In the genomic region with DNA sequence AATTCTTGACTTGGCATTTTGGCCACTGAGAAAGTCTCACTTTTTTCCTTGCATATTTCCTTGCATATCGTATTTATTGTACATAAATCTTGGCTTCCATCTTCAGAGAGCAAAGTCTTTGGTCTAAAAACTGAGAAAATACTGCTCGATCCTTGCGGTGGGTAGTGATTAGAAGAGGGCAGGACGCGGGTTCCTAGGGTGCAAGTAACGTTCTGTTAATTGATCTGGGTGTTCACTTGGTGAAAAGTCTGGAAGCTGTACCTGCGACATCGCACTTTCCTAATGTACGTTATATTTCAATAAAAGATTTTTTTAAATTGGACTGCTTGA, we compare ENCODE assay signal across 8 cellular contexts. TPM values are rescaled to one million over a fixed set of nuclear protein-coding genes. Genes with fewer than 3 reads are reported as not detected.
DNase-seq lines count a peak whose midpoint lies in the region; ATAC-seq and TF ChIP-seq lines count a peak whose summit lies in the region.

No MANE protein-coding gene starts in this region.

- no CpG with 5 or more reads among the region's 9 CpGs for WGBS in mesendoderm (ENCODE audit: extremely low coverage, insufficient coverage, low lambda C conversion rate)

- H3K23ac ChIP-seq in mesendoderm (ENCODE audit: low read length), result no peak overlapping the region

- H2AK5ac ChIP-seq in mesendoderm (ENCODE audit: low read length), result no peak overlapping the region

- no peak for TF ChIP-seq CTCF in AG04449 (IDR thresholded peaks at IDR 0.05; ENCODE audit: insufficient read depth, low read length, missing control alignments)

- no peak overlapping the region for H3K4me2 ChIP-seq in mesendoderm (ENCODE audit: low read length)

- H4K5ac ChIP-seq in mesendoderm (ENCODE audit: low read length), result peak overlapping the region; percentile 71

- peak; percentile 0 for ATAC-seq in GM21717 (IDR thresholded peaks at IDR 0.05; ENCODE audit: unreplicated experiment)
- ATAC-seq in GM21619 (IDR thresholded peaks at IDR 0.05; ENCODE audit: unreplicated experiment), result no peak
- no peak for ATAC-seq in GM19397 (IDR thresholded peaks at IDR 0.05; ENCODE audit: unreplicated experiment)

- CTCF ChIA-PET in AG04449 (lab: Yijun Ruan, JAX), result interaction anchor here (0.6 to 3.9 kb wide), 5 partner anchors 11 to 143 kb away, joined by 3 to 41 read pairs (median 5); no protein-coding TSS in a partner anchor

- peak overlapping the region; percentile 45 for H3K9ac ChIP-seq in mesendoderm (ENCODE audit: low read length)

- H2BK5ac ChIP-seq in mesendoderm (ENCODE audit: low read length), result no peak overlapping the region

- H3K27me3 ChIP-seq in mesendoderm (ENCODE audit: insufficient read depth, low read length, poor library complexity), result no peaks in the 10 kb centered on the region

- DNase-seq in AG04449 (ENCODE audit: low read depth, low spot score) (no peak), mesendoderm (no peak), NCI-H510A (lab: John Stamatoyannopoulos, UW) (no peak), NCI-H1930 (lab: John Stamatoyannopoulos, UW) (no peak)
- peak; percentile 16 for DNase-seq in activated naive CD4-positive, alpha-beta T cell treated with anti-CD3 and anti-CD28 coated beads, Interleukin-2, amount 50 U/mL, for 16 hours

- H3K4me3 ChIP-seq in AG04449 (ENCODE audit: low read depth, low read length) (0 out of 2 replicates have a peak overlapping the region, but pooled peaks have one; percentile 6), mesendoderm (ENCODE audit: low read length) (no peak overlapping the region)

- H3K79me1 ChIP-seq in mesendoderm (ENCODE audit: low read length), result peaks cover 7% of the 10 kb centered on the region

- peaks cover 9% of the 10 kb centered on the region for H3K4me1 ChIP-seq in mesendoderm (ENCODE audit: control insufficient read depth, low read depth, low read length)

- no peak overlapping the region for H2BK15ac ChIP-seq in mesendoderm (replicated peaks; ENCODE audit: low read depth)

- no peak overlapping the region for H4K8ac ChIP-seq in mesendoderm (ENCODE audit: low read depth, low read length)

- H3K4ac ChIP-seq in mesendoderm (ENCODE audit: low read depth, low read length), result no peak overlapping the region

- H3K56ac ChIP-seq in mesendoderm (ENCODE audit: low read length), result peak overlapping the region; percentile 70

- H3K18ac ChIP-seq in mesendoderm (ENCODE audit: low read length), result no peak overlapping the region

- no peak overlapping the region for H2BK120ac ChIP-seq in mesendoderm (ENCODE audit: low read depth, low read length)

- H3K27ac ChIP-seq in mesendoderm (ENCODE audit: low read depth, low read length), result no peak overlapping the region

- peaks cover 9% of the 10 kb centered on the region for H3K79me2 ChIP-seq in mesendoderm (ENCODE audit: control insufficient read depth, insufficient read depth, low read length)

- H3K36me3 ChIP-seq in mesendoderm (ENCODE audit: control insufficient read depth, insufficient read depth, low read length), result no peaks in the 10 kb centered on the region

- POLR2A ChIA-PET in AG04449 (lab: Yijun Ruan, JAX), result interaction anchor here (0.8 to 1.0 kb wide), 4 partner anchors 10 to 23 kb away, joined by 3 to 5 read pairs (median 4); a partner anchor contains a TSS

RNA-seq across cellular contexts. Expression of a gene that starts 0.8 kb away (rescaled TPM):
- 41.6 TPM for polyA plus RNA-seq in mesendoderm (2013, experiment 1 of 2)
- 41.5 TPM for polyA plus RNA-seq in mesendoderm (2013, experiment 2 of 2)

RNA-seq across cellular contexts. Expression of a gene that starts 24.1 kb away (rescaled TPM):
- polyA plus RNA-seq in mesendoderm (2013, experiment 1 of 2), result 1.1 TPM
- 1.3 TPM for polyA plus RNA-seq in mesendoderm (2013, experiment 2 of 2)

RNA-seq across cellular contexts. Expression of a gene that starts 43.7 kb away (rescaled TPM):
- 1.2 TPM for polyA plus RNA-seq in mesendoderm (2013, experiment 1 of 2)
- polyA plus RNA-seq in mesendoderm (2013, experiment 2 of 2), result 1.3 TPM
